26 cellular contexts compared by ENCODE assay signal in genomic region chr2:97845818-97846217, GRCh38.
DNase-seq lines count a peak whose midpoint lies in the region; ATAC-seq, FAIRE-seq and TF ChIP-seq lines count a peak whose summit lies in the region.
"Had no signal": no experiment of that assay in that cellular context is flagged by ENCODE, and none has a peak within 500 bp of the region (broad histone marks: within the 10 kb centered on the region; RNA-seq: fewer than 3 reads in every experiment).

No MANE protein-coding gene starts in this region.

- peaks cover 0 to 6% (median under 1%) of the 10 kb centered on the region in 4 donors for H3K36me3 ChIP-seq in liver (ENCODE audit: control insufficient read depth in 4 of 4, insufficient read depth in 3 of 4, low read depth in 1 of 4, low read length in 3 of 4)
- H3K36me3 ChIP-seq in HepG2 (replicated peaks in 1 of 2; ENCODE audit: control insufficient read depth in 1 of 2, insufficient read depth in 2 of 2, low read length in 2 of 2) = peaks cover 1 to 7% of the 10 kb centered on the region in 2 experiments; a peak in 4 of 5 replicates
- H3K36me3 ChIP-seq in hepatocyte (replicated peaks; ENCODE audit: insufficient read depth, low read depth) = no peaks in the 10 kb centered on the region

- peaks cover 6% of the 10 kb centered on the region for H3K36me3 Mint-ChIP-seq in T-helper 17 cell (ENCODE audit: low read depth)

- peaks cover 2 to 14% (median 3%) of the 10 kb centered on the region in 4 donors for H3K4me1 ChIP-seq in liver (ENCODE audit: control insufficient read depth in 4 of 4, insufficient read depth in 4 of 4, low read length in 3 of 4)
- no peaks in the 10 kb centered on the region for H3K4me1 ChIP-seq in HepG2 (ENCODE audit: insufficient read depth, low read length)
- no peaks in the 10 kb centered on the region for H3K4me1 ChIP-seq in hepatocyte (ENCODE audit: insufficient read depth)
- H3K4me1 ChIP-seq: A549 had no signal

- H4K20me1 ChIP-seq in HepG2 (ENCODE audit: insufficient read depth, low read length) = no peaks in the 10 kb centered on the region
- H4K20me1 ChIP-seq in hepatocyte (ENCODE audit: insufficient read depth, poor library complexity, severe bottlenecking) = peaks cover 6% of the 10 kb centered on the region

- H3K27me3 ChIP-seq in liver (ENCODE audit: control insufficient read depth in 4 of 4, insufficient read depth in 4 of 4, low read length in 3 of 4) (no peaks in the 10 kb centered on the region), HepG2 (ENCODE audit: control insufficient read depth in 1 of 2, insufficient read depth in 2 of 2, low read length in 2 of 2) (no peaks in the 10 kb centered on the region), hepatocyte (no peaks in the 10 kb centered on the region)
- H3K27me3 ChIP-seq: BLaER1 treated with 17β-estradiol and CSF1 and Interleukin-3, amounts not matched to agents 10 nM and 100 nM had no signal

- TF ChIP-seq POLR2A in HepG2 (IDR thresholded peaks at IDR 0.05; ENCODE audit: insufficient read depth in 1 of 2, low read depth in 2 of 2, low read length in 2 of 2) = no peak
- no peak for TF ChIP-seq POLR2A in H54 (IDR thresholded peaks at IDR 0.05; ENCODE audit: low read depth, low read length)

- H3K9me3 ChIP-seq in liver (ENCODE audit: control insufficient read depth in 4 of 4, low read length in 3 of 4) = no peaks in the 10 kb centered on the region
- H3K9me3 ChIP-seq in HepG2 (ENCODE audit: low read length) = no peaks in the 10 kb centered on the region
- no peaks in the 10 kb centered on the region for H3K9me3 ChIP-seq in T-helper 17 cell (ENCODE audit: control insufficient read depth, low read length, poor library complexity, severe bottlenecking)
- H3K9me3 ChIP-seq in hepatocyte (ENCODE audit: low read depth) = no peaks in the 10 kb centered on the region
- H3K9me3 ChIP-seq: A549; BLaER1 treated with 17β-estradiol and CSF1 and Interleukin-3, amounts not matched to agents 10 nM and 100 nM had no signal

- H3K27me3 Mint-ChIP-seq in T-helper 17 cell = no peaks in the 10 kb centered on the region
- H3K27me3 Mint-ChIP-seq: IgD-negative memory B cell, T-cell had no signal

- H3K4me3 Mint-ChIP-seq in T-helper 17 cell = no peak overlapping the region
- H3K4me3 Mint-ChIP-seq: CD8-positive, alpha-beta T cell; HFFc6; T-cell had no signal

- CTCF ChIA-PET in HepG2 (lab: Yijun Ruan, JAX; ENCODE audit: low intra/inter-chr PET ratio, low total read pairs) = no interaction called here

- no peak for FAIRE-seq in HepG2 (lab: Jason Lieb, UNC)
- peak; percentile 41 for FAIRE-seq in H54 (lab: Jason Lieb, UNC)
- FAIRE-seq in D721Med (lab: Jason Lieb, UNC) = no peak
- FAIRE-seq: A549 had no signal

- intact Hi-C loops in HepG2 (cut with micrococcal nuclease; ENCODE audit: unreplicated experiment) = no loop called here

- in situ Hi-C loops in HepG2 (cut with HindIII; ENCODE audit: extremely low pct_ligation_motif_present, low pct_unique_long_range_greater_than_20kb) = no loop called here

- peaks cover 23% of the 10 kb centered on the region for H3K4me1 Mint-ChIP-seq in T-helper 17 cell

- H3K27ac Mint-ChIP-seq in T-helper 17 cell = peak overlapping the region; percentile 24
- H3K27ac Mint-ChIP-seq: CD8-positive, alpha-beta T cell; HFFc6; T-cell had no signal

- no peak overlapping the region for H2AFZ ChIP-seq in HepG2 (ENCODE audit: low read length)
- H2AFZ ChIP-seq in hepatocyte = no peak overlapping the region

- H3K79me2 ChIP-seq in HepG2 (ENCODE audit: insufficient read depth, low read length) (peaks cover 5% of the 10 kb centered on the region), hepatocyte (peaks cover 40% of the 10 kb centered on the region)

- H3K9ac ChIP-seq in liver (ENCODE audit: low read depth in 1 of 2, low read length in 2 of 2) (peak overlapping the region in 1 of 2 donors; percentile 53), HepG2 (ENCODE audit: insufficient read depth, low read depth, low read length) (no peak overlapping the region)
- H3K9ac ChIP-seq: BLaER1 treated with 17β-estradiol and CSF1 and Interleukin-3, amounts not matched to agents 10 nM and 100 nM had no signal

- WGBS in liver = 51% methylated on average over 6 of the region's 6 CpGs
- WGBS in HepG2 (ENCODE audit: low lambda C conversion rate) = 84% methylated on average over 6 of the region's 6 CpGs
- WGBS in hepatocyte (ENCODE audit: low lambda C conversion rate, missing lambda C conversion rate) = 89% methylated on average over 6 of the region's 6 CpGs

- H3K4me2 ChIP-seq in HepG2 (ENCODE audit: low read depth, low read length) = no peak overlapping the region
- H3K4me2 ChIP-seq in hepatocyte = no peak overlapping the region
- H3K4me2 ChIP-seq: A549; BLaER1 treated with 17β-estradiol and CSF1 and Interleukin-3, amounts not matched to agents 10 nM and 100 nM had no signal

- no peak overlapping the region for H3K27ac ChIP-seq in liver (ENCODE audit: low read depth in 1 of 2, low read length in 2 of 2)
- no peak overlapping the region for H3K27ac ChIP-seq in HepG2 (ENCODE audit: extremely low read length, insufficient read depth, low read length)
- no peak overlapping the region for H3K27ac ChIP-seq in hepatocyte
- H3K27ac ChIP-seq: A549; BLaER1 treated with 17β-estradiol and CSF1 and Interleukin-3, amounts not matched to agents 10 nM and 100 nM; HL-60 had no signal

- no TSS peak for BruUV-seq in HepG2 (replicated peaks; lab: Mats Ljungman, UMichigan)

- POLR2A ChIA-PET in HepG2 (lab: Yijun Ruan, JAX) = no interaction called here

- H3K9me2 ChIP-seq in hepatocyte (replicated peaks; ENCODE audit: insufficient read depth) = no peaks in the 10 kb centered on the region

- no peak for TF ChIP-seq CTCF in liver (IDR thresholded peaks at IDR 0.05; ENCODE audit: low read depth, low read length, missing input control)
- no peak for TF ChIP-seq CTCF in HepG2 (CRISPR knock-in tag; IDR thresholded peaks at IDR 0.05)
- no peak for TF ChIP-seq CTCF in D721Med (IDR thresholded peaks at IDR 0.05; ENCODE audit: insufficient read depth, missing control alignments)
- TF ChIP-seq CTCF in hepatocyte (IDR thresholded peaks at IDR 0.05; ENCODE audit: poor library complexity) = no peak

- TF ChIP-seq RAD21 in liver (IDR thresholded peaks at IDR 0.05) = no peak
- TF ChIP-seq RAD21 in HepG2 (CRISPR knock-in tag; IDR thresholded peaks at IDR 0.05) = no peak

- ATAC-seq in HepG2 (no peak), T-helper 17 cell (no peak)
- ATAC-seq: A549; CD8-positive, alpha-beta T cell; Panc1; T-cell had no signal

- DNase-seq in HepG2 (ENCODE audit: low spot score) (no peak), H54 (ENCODE audit: insufficient read length, low spot score) (no peak), T-helper 17 cell (no peak), renal cortical epithelial cell (ENCODE audit: low read depth) (peak; percentile 53), D721Med (ENCODE audit: insufficient read length, low spot score) (no peak), hepatocyte (ENCODE audit: low spot score) (no peak), NCI-H2171 treated with DMSO at 0.1 percent for 48 hours (lab: John Stamatoyannopoulos, UW) (no peak)
- DNase-seq: Calu3; CD8-positive, alpha-beta T cell; DMS53; EL; H7; HFFc6; Karpas-422; NCI-H1105; NCI-H1694; NCI-H2227 treated with DMSO at 0.1 percent for 48 hours; NCI-H510A treated with DMSO at 0.1 percent for 48 hours; NCI-H774; T-cell had no signal

- H3K4me3 ChIP-seq in liver (ENCODE audit: low read depth in 1 of 3, low read length in 3 of 3) (peak overlapping the region; percentile 20 to 38 (median 22)), HepG2 (replicated peaks in 1 of 3; ENCODE audit: insufficient read depth in 1 of 3, low read depth in 2 of 3, low read length in 3 of 3) (no peak overlapping the region), hepatocyte (no peak overlapping the region)
- H3K4me3 ChIP-seq: A549; BLaER1 treated with 17β-estradiol and CSF1 and Interleukin-3, amounts not matched to agents 10 nM and 100 nM had no signal

- TF ChIP-seq EP300 in HepG2 (IDR thresholded peaks at IDR 0.05; ENCODE audit: low read depth in 2 of 2, low read length in 2 of 2) (no peak), HepG2 (CRISPR knock-in tag; IDR thresholded peaks at IDR 0.05; ENCODE audit: borderline replicate concordance) (no peak)

TF ChIP-seq in liver, 16 proteins besides CTCF, POLR2A, EP300 and RAD21:
- TF ChIP-seq YY1 (IDR thresholded peaks at IDR 0.05) (peak; percentile 25), FOXA2 (IDR thresholded peaks at IDR 0.05) (no peak)
TF ChIP-seq in liver: peak in this region for 1.

TF ChIP-seq in HepG2, 621 proteins besides CTCF, POLR2A, EP300 and RAD21 (continues in another document):
- TF ChIP-seq BORCS8-MEF2B (CRISPR knock-in tag; IDR thresholded peaks at IDR 0.05) (no peak), PATZ1 (CRISPR knock-in tag; IDR thresholded peaks at IDR 0.05) (no peak), BHLHE40 (IDR thresholded peaks at IDR 0.05; ENCODE audit: low read length) (no peak), ZNF562 (CRISPR knock-in tag; IDR thresholded peaks at IDR 0.05; ENCODE audit: borderline replicate concordance) (no peak), PHF20 (CRISPR knock-in tag; IDR thresholded peaks at IDR 0.05) (no peak), HINFP (CRISPR knock-in tag; IDR thresholded peaks at IDR 0.05; ENCODE audit: low read depth) (no peak)

Comparison
In these comparisons a context has a peak if more than half of its experiments do, and no peak if none do; other contexts are left out.
1. H3K4me3 ChIP-seq: peak in liver (3 of 3); none in HepG2 (0 of 3) and hepatocyte (single experiment).